In the genomic region with DNA sequence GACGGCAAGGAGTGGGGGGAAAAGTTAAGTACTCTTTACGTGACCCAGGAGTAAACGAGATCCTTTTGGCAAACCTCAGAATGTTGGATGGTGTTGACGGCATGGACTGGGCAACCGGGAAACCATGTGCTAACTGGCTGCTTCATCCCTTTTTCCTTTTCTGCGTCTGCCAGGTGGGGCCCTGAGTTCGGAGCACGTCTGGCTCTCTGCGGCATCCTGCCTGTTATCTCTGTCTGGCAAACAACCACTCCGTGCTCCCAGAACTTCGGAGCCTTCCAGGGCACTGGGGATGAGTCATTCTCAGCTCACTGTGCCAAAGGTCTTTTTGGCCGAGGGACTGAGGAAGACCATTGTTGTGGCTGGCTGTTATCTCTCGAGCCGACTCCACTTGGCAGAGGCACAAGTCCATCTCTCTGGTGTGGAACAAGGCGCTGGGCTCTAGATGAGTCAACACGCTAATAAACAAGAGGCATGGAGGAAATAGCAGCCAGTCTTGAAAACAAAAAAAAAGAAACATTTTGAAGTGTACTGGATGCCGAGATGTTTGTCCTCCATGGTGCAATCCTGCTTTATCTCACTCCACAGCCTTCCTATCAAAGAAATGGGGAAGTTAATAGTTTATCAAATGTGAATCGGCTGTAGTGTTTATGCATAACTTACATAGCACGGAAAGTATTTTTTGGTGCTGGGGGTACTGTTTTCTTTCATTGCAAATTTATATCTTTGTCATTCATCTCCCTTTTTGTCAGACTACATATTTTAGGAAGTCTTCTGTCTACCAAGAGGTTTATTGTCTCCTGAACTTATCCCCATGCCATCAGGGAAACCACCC, we compare ENCODE assay signal across 9 cellular contexts.
A peak's percentile ranks its signal among the peaks of the same experiment; 100 is the strongest.
DNase-seq lines count a peak whose midpoint lies in the region; ATAC-seq and TF ChIP-seq lines count a peak whose summit lies in the region.
"Had no signal": no experiment of that assay in that cellular context is flagged by ENCODE, and none has a peak within 500 bp of the region (broad histone marks: within the 10 kb centered on the region; RNA-seq: fewer than 3 reads in every experiment).

No MANE protein-coding gene starts in this region.

- TF ChIP-seq CTCF in cardiac fibroblast (IDR thresholded peaks at IDR 0.05; ENCODE audit: low read depth, low read length), result no peak
- no peak for TF ChIP-seq CTCF in left lung (IDR thresholded peaks at IDR 0.05)
- no peak for TF ChIP-seq CTCF in thoracic aorta (IDR thresholded peaks at IDR 0.05)

- H3K4me1 ChIP-seq in left lung (peaks cover 6 to 22% of the 10 kb centered on the region in 2 donors), thoracic aorta (ENCODE audit: control insufficient read depth in 1 of 2, low read depth in 2 of 2) (peaks cover 3 to 11% of the 10 kb centered on the region in 2 donors)

- H3K4me3 Mint-ChIP-seq in activated CD8-positive, alpha-beta memory T cell treated with anti-CD3 and anti-CD28 coated beads, Interleukin-2, amount 10 ng/mL, durations not matched to agents 7 days and 5 days, result no peak overlapping the region
- H3K4me3 Mint-ChIP-seq in naive thymus-derived CD8-positive, alpha-beta T cell, result no peak overlapping the region

- H3K9me3 ChIP-seq in left lung (peaks cover 0 to 2% of the 10 kb centered on the region in 2 donors), thoracic aorta (no peaks in the 10 kb centered on the region)
- H3K9me3 ChIP-seq: neutrophil had no signal

- H3K27ac ChIP-seq in left lung (peak overlapping the region; percentile 28 to 44), thoracic aorta (peak overlapping the region in 1 of 2 donors; percentile 5)
- H3K27ac ChIP-seq: neutrophil had no signal

- H3K27ac Mint-ChIP-seq in activated CD8-positive, alpha-beta memory T cell treated with anti-CD3 and anti-CD28 coated beads, Interleukin-2, amount 10 ng/mL, durations not matched to agents 7 days and 5 days, result no peak overlapping the region
- H3K27ac Mint-ChIP-seq in naive thymus-derived CD8-positive, alpha-beta T cell, result no peak overlapping the region

- H3K4me3 ChIP-seq in cardiac fibroblast (replicated peaks in 1 of 2; ENCODE audit: low read depth in 2 of 2, low read length in 2 of 2), result no peak overlapping the region
- no peak overlapping the region for H3K4me3 ChIP-seq in left lung
- H3K4me3 ChIP-seq in thoracic aorta, result peak overlapping the region; percentile 51

- peaks cover 4% of the 10 kb centered on the region for H3K9me3 Mint-ChIP-seq in activated CD8-positive, alpha-beta memory T cell treated with anti-CD3 and anti-CD28 coated beads, Interleukin-2, amount 10 ng/mL, durations not matched to agents 7 days and 5 days (ENCODE audit: low read depth)
- H3K9me3 Mint-ChIP-seq in naive thymus-derived CD8-positive, alpha-beta T cell, result peaks cover 0 to 9% (median 5%) of the 10 kb centered on the region in 9 donors

- POLR2A ChIA-PET in naive thymus-derived CD8-positive, alpha-beta T cell (lab: Charles Lee), result no interaction called here

- no peaks in the 10 kb centered on the region for H3K36me3 Mint-ChIP-seq in activated CD8-positive, alpha-beta memory T cell treated with anti-CD3 and anti-CD28 coated beads, Interleukin-2, amount 10 ng/mL, durations not matched to agents 7 days and 5 days
- H3K36me3 Mint-ChIP-seq in naive thymus-derived CD8-positive, alpha-beta T cell, result peaks cover 2 to 6% (median 5%) of the 10 kb centered on the region in 3 donors

- intact Hi-C loops in left lung (cut with DNase I), result no loop called here

- ATAC-seq in left lung (peak; percentile 84), thoracic aorta (ENCODE audit: insufficient number of reproducible peaks, low FRiP score, low read depth) (peak; percentile 31)
- ATAC-seq in activated CD8-positive, alpha-beta memory T cell treated with anti-CD3 and anti-CD28 coated beads, Interleukin-2, amount 10 ng/mL, durations not matched to agents 7 days and 5 days, result no peak
- ATAC-seq in naive thymus-derived CD8-positive, alpha-beta T cell, result no peak

- H3K27me3 ChIP-seq in left lung, result peaks cover 0 to 23% of the 10 kb centered on the region in 2 donors
- H3K27me3 ChIP-seq in thoracic aorta (replicated peaks; ENCODE audit: insufficient read depth), result no peaks in the 10 kb centered on the region

- peak; percentile 78 for DNase-seq in GM04504 (ENCODE audit: low read depth)
- peak; percentile 29 for DNase-seq in NCI-H1105 treated with DMSO at 0.1 percent for 48 hours (lab: John Stamatoyannopoulos, UW)
- DNase-seq in cardiac fibroblast (ENCODE audit: low read depth in 2 of 2), result peak; percentile 94 to 100
- DNase-seq in left lung, result peak in 1 of 2 donors; percentile 68
- DNase-seq in thoracic aorta (ENCODE audit: low spot score), result peak; percentile 28
- DNase-seq in activated CD8-positive, alpha-beta memory T cell treated with anti-CD3 and anti-CD28 coated beads, Interleukin-2, amount 10 ng/mL, durations not matched to agents 7 days and 5 days, result no peak
- no peak for DNase-seq in naive thymus-derived CD8-positive, alpha-beta T cell
- no peak for DNase-seq in COR-L47 (lab: John Stamatoyannopoulos, UW)

- CTCF ChIA-PET in activated CD8-positive, alpha-beta memory T cell treated with anti-CD3 and anti-CD28 coated beads, Interleukin-2, amount 10 ng/mL, durations not matched to agents 7 days and 5 days (lab: Charles Lee), result no interaction called here

- no peaks in the 10 kb centered on the region for H3K4me1 Mint-ChIP-seq in activated CD8-positive, alpha-beta memory T cell treated with anti-CD3 and anti-CD28 coated beads, Interleukin-2, amount 10 ng/mL, durations not matched to agents 7 days and 5 days
- peaks cover 0 to 9% (median 4%) of the 10 kb centered on the region in 4 donors for H3K4me1 Mint-ChIP-seq in naive thymus-derived CD8-positive, alpha-beta T cell

- peaks cover 31% of the 10 kb centered on the region for H3K27me3 Mint-ChIP-seq in activated CD8-positive, alpha-beta memory T cell treated with anti-CD3 and anti-CD28 coated beads, Interleukin-2, amount 10 ng/mL, durations not matched to agents 7 days and 5 days
- H3K27me3 Mint-ChIP-seq in naive thymus-derived CD8-positive, alpha-beta T cell, result peaks cover 4 to 32% (median 7%) of the 10 kb centered on the region in 5 donors

- H3K36me3 ChIP-seq in left lung (no peaks in the 10 kb centered on the region), thoracic aorta (no peaks in the 10 kb centered on the region)
- H3K36me3 ChIP-seq: neutrophil had no signal

Comparison
In these comparisons a context has a peak if more than half of its experiments do, and no peak if none do; other contexts are left out.
1. DNase-seq: peak in GM04504 (single experiment), NCI-H1105 treated with DMSO at 0.1 percent for 48 hours (single experiment), cardiac fibroblast (2 of 2) and thoracic aorta (single experiment); none in activated CD8-positive, alpha-beta memory T cell treated with anti-CD3 and anti-CD28 coated beads, Interleukin-2, amount 10 ng/mL, durations not matched to agents 7 days and 5 days (single experiment), naive thymus-derived CD8-positive, alpha-beta T cell (0 of 10) and COR-L47 (single experiment).
2. ATAC-seq: peak in left lung (single experiment) and thoracic aorta (single experiment); none in activated CD8-positive, alpha-beta memory T cell treated with anti-CD3 and anti-CD28 coated beads, Interleukin-2, amount 10 ng/mL, durations not matched to agents 7 days and 5 days (single experiment) and naive thymus-derived CD8-positive, alpha-beta T cell (0 of 2).